ENCODE assay signal across 8 cellular contexts in genomic region chr5:146965781-146966659, GRCh38.
DNase-seq lines count a peak whose midpoint lies in the region; ATAC-seq, FAIRE-seq and TF ChIP-seq lines count a peak whose summit lies in the region.

No MANE protein-coding gene starts in this region.

- H3K27ac ChIP-seq in spleen, result no peak overlapping the region

- peak; percentile 96 for ATAC-seq in HG02885 (IDR thresholded peaks at IDR 0.05; ENCODE audit: poor library complexity, unreplicated experiment)

- H3K4me1 ChIP-seq in spleen, result peaks cover 0 to 6% (median 0%) of the 10 kb centered on the region in 6 donors

- CTCF ChIA-PET in AG04449 (lab: Yijun Ruan, JAX), result interaction anchor here (0.5 to 12.1 kb wide), 38 partner anchors 9 to 611 kb away, joined by 3 to 214 read pairs (median 5); partner anchors contain the start of gene GPR151

- in situ Hi-C loops in astrocyte of the spinal cord (cut with HindIII; ENCODE audit: low sequenced_read_pairs), result no loop called here

- intact Hi-C loops in spleen (cut with DNase I; ENCODE audit: low total_unique reads), result loop anchor here (10.0 kb wide), 2 partner anchors 229 to 311 kb away; no protein-coding TSS in a partner anchor

- WGBS in spleen, 5 donors, result 46 to 53% (median 47%) methylated on average over 15 of the region's 15 CpGs

- TF ChIP-seq POLR2A in spleen (IDR thresholded peaks at IDR 0.05), result no peak

- H3K27me3 ChIP-seq in spleen (replicated peaks in 1 of 7), result no peaks in the 10 kb centered on the region

- no peaks in the 10 kb centered on the region for H3K9me3 ChIP-seq in spleen

- FAIRE-seq in GM18507 (lab: Jason Lieb, UNC), result peak; percentile 89

- TF ChIP-seq CTCF in AG04449 (IDR thresholded peaks at IDR 0.05; ENCODE audit: insufficient read depth, low read length, missing control alignments) (peak; percentile 59), astrocyte of the spinal cord (IDR thresholded peaks at IDR 0.05; ENCODE audit: low read depth, low read length) (peak; percentile 63), spleen (IDR thresholded peaks at IDR 0.05 in 8 of 11, conservative IDR thresholded peaks at IDR 0.05 in 3 of 11) (peak; percentile 78 to 93 (median 89))

- H3K36me3 ChIP-seq in spleen, result no peaks in the 10 kb centered on the region

- no peak overlapping the region for H3K4me3 ChIP-seq in AG04449 (ENCODE audit: low read depth, low read length)
- H3K4me3 ChIP-seq in astrocyte of the spinal cord (ENCODE audit: low read depth, low read length), result no peak overlapping the region
- H3K4me3 ChIP-seq in spleen, result no peak overlapping the region

- peak; percentile 23 for DNase-seq in AG04449 (ENCODE audit: low read depth, low spot score)
- no peak for DNase-seq in GM18507 (ENCODE audit: extremely low spot score, insufficient read length, low read depth)
- peak; percentile 80 for DNase-seq in NCI-H1436 (lab: John Stamatoyannopoulos, UW)
- DNase-seq in T follicular helper cell (ENCODE audit: low read depth), result peak; percentile 17
- peak; percentile 77 for DNase-seq in astrocyte of the spinal cord (ENCODE audit: low read depth, low spot score)
- DNase-seq in iPS DF 19.7 (ENCODE audit: low read depth, low spot score), result peak; percentile 17
- no peak for DNase-seq in spleen

- POLR2A ChIA-PET in AG04449 (lab: Yijun Ruan, JAX), result no interaction called here

Comparison
In these comparisons a context has a peak if more than half of its experiments do, and no peak if none do; other contexts are left out.
1. DNase-seq: peak in AG04449 (single experiment), NCI-H1436 (single experiment), T follicular helper cell (single experiment), astrocyte of the spinal cord (single experiment) and iPS DF 19.7 (single experiment); none in GM18507 (single experiment) and spleen (single experiment).
2. Peak in every context shown above with its lines, with median percentiles within 50 percentile points of each other: CTCF ChIP-seq.